Comparison of ENCODE assay signal across 24 cellular contexts in genomic region chr13:79549355-79550106, GRCh38.
DNase-seq lines count a peak whose midpoint lies in the region; ATAC-seq, FAIRE-seq and TF ChIP-seq lines count a peak whose summit lies in the region.
"Had no signal": no experiment of that assay in that cellular context is flagged by ENCODE, and none has a peak within 500 bp of the region (broad histone marks: within the 10 kb centered on the region; RNA-seq: fewer than 3 reads in every experiment).

No MANE protein-coding gene starts in this region.

- peaks cover 17% of the 10 kb centered on the region for H3K4me1 Mint-ChIP-seq in astrocyte (ENCODE audit: low read depth, unreplicated experiment)
- peaks cover 35% of the 10 kb centered on the region for H3K4me1 Mint-ChIP-seq in progenitor cell of endocrine pancreas (ENCODE audit: low read depth)
- peaks cover 8% of the 10 kb centered on the region for H3K4me1 Mint-ChIP-seq in T-helper 2 cell treated with Interferon-gamma antibody and Interleukin-4, amounts not matched to agents 5 μg/mL and 100 μg/mL, for 36 hours (ENCODE audit: low read depth)

- no peak for TF ChIP-seq CTCF in IMR-90 (conservative IDR thresholded peaks at IDR 0.05; ENCODE audit: low read depth, low read length)
- TF ChIP-seq CTCF in astrocyte (IDR thresholded peaks at IDR 0.05; ENCODE audit: insufficient read depth, low read depth, low read length): no peak
- no peak for TF ChIP-seq CTCF in progenitor cell of endocrine pancreas (IDR thresholded peaks at IDR 0.05; ENCODE audit: unreplicated experiment)
- TF ChIP-seq CTCF in GM10248 (IDR thresholded peaks at IDR 0.05; ENCODE audit: control extremely low read depth, extremely low read depth, low read depth, missing control alignments): no peak

- no peaks in the 10 kb centered on the region for H3K27me3 ChIP-seq in IMR-90 (ENCODE audit: control insufficient read depth, insufficient read depth, low read length)
- no peaks in the 10 kb centered on the region for H3K27me3 ChIP-seq in astrocyte (ENCODE audit: insufficient read depth, low read length)
- H3K27me3 ChIP-seq: brain microvascular endothelial cell, hepatocyte, thyroid gland had no signal

- no peak overlapping the region for H3K14ac ChIP-seq in IMR-90 (replicated peaks; ENCODE audit: low read depth, low read length)

- H3K56ac ChIP-seq in IMR-90 (ENCODE audit: extremely low read depth, insufficient read depth, low read length): no peak overlapping the region

- 0 out of 2 replicates have a peak overlapping the region, but pooled peaks have one; percentile 54 for H3K18ac ChIP-seq in IMR-90 (ENCODE audit: low read depth, low read length)

- TF ChIP-seq RAD21 in IMR-90 (IDR thresholded peaks at IDR 0.05; ENCODE audit: low read length): no peak

- WGBS in IMR-90 (ENCODE audit: extremely low coverage in 2 of 2, insufficient read length in 1 of 2), 2 experiments: no CpG with 5 or more reads among the region's 2 CpGs

- H3K9me3 ChIP-seq in IMR-90 (ENCODE audit: control insufficient read depth, insufficient read depth, low read length) (no peaks in the 10 kb centered on the region), astrocyte (ENCODE audit: insufficient read depth, low read depth, low read length) (no peaks in the 10 kb centered on the region)
- H3K9me3 ChIP-seq: psoas muscle, thyroid gland had no signal

- H3K9me1 ChIP-seq in IMR-90 (ENCODE audit: insufficient read depth, low read length): no peaks in the 10 kb centered on the region

- no peaks in the 10 kb centered on the region for H3K79me1 ChIP-seq in IMR-90 (ENCODE audit: low read depth in 1 of 2, low read length in 2 of 2)

- no TSS peak for BruUV-seq in IMR-90 (replicated peaks; lab: Mats Ljungman, UMichigan)

- POLR2A ChIA-PET in IMR-90 (lab: Charles Lee; ENCODE audit: unreplicated experiment) (no interaction called here), GM10248 (lab: Yijun Ruan, JAX) (no interaction called here)

- H3K4me3 Mint-ChIP-seq in astrocyte (ENCODE audit: unreplicated experiment): no peak overlapping the region
- H3K4me3 Mint-ChIP-seq in progenitor cell of endocrine pancreas (ENCODE audit: low read depth): no peak overlapping the region
- no peak overlapping the region for H3K4me3 Mint-ChIP-seq in T-helper 2 cell treated with Interferon-gamma antibody and Interleukin-4, amounts not matched to agents 5 μg/mL and 100 μg/mL, for 36 hours
- H3K4me3 Mint-ChIP-seq: activated CD4-positive, alpha-beta T cell treated with anti-CD3 and anti-CD28 coated beads for 36 hours; activated naive CD4-positive, alpha-beta T cell treated with anti-CD3 and anti-CD28 coated beads, Interleukin-2, amount 50 U/mL, for 24 hours; CD4-positive, CD25-positive, alpha-beta regulatory T cell; natural killer cell treated with Interleukin-12 subunit alpha and Interleukin-12 subunit beta and Interleukin-15 and Interleukin-18, amount 100 ng/mL, for 72 hours had no signal

- TF ChIP-seq POLR2A in IMR-90 (IDR thresholded peaks at IDR 0.05; ENCODE audit: low read depth, low read length): no peak

- no peak overlapping the region for H2BK5ac ChIP-seq in IMR-90 (ENCODE audit: low read depth, low read length, poor library complexity, severe bottlenecking)

- no peak overlapping the region for H2AK9ac ChIP-seq in IMR-90 (replicated peaks; ENCODE audit: low read depth, low read length, poor library complexity)

- H4K91ac ChIP-seq in IMR-90 (ENCODE audit: insufficient read depth, low read depth, low read length): no peak overlapping the region

- H4K20me1 ChIP-seq in IMR-90 (ENCODE audit: insufficient read depth, low read length) (no peaks in the 10 kb centered on the region), astrocyte (ENCODE audit: insufficient read depth, low read length) (no peaks in the 10 kb centered on the region)

- no peak overlapping the region for H3K9ac ChIP-seq in IMR-90 (ENCODE audit: low read depth, low read length)
- H3K9ac ChIP-seq in astrocyte (ENCODE audit: low read length): no peak overlapping the region

- H3K4me1 ChIP-seq in IMR-90 (ENCODE audit: control insufficient read depth, insufficient read depth, low read length): peaks cover 2% of the 10 kb centered on the region; the same call in 1 of the 2 replicates
- H3K4me1 ChIP-seq in astrocyte (ENCODE audit: insufficient read depth, low read length): peaks cover 2% of the 10 kb centered on the region
- H3K4me1 ChIP-seq: psoas muscle, thyroid gland had no signal

- H3K4me3 ChIP-seq in IMR-90 (ENCODE audit: insufficient read depth, low read depth, low read length) (no peak overlapping the region), astrocyte (ENCODE audit: insufficient read depth, low read depth, low read length) (no peak overlapping the region)
- H3K4me3 ChIP-seq: coronary artery, hepatocyte, lung, psoas muscle, skin epidermis, thyroid gland had no signal

- H3K9me3 Mint-ChIP-seq in astrocyte (ENCODE audit: unreplicated experiment) (no peaks in the 10 kb centered on the region), progenitor cell of endocrine pancreas (ENCODE audit: low read depth) (no peaks in the 10 kb centered on the region)
- no peaks in the 10 kb centered on the region for H3K9me3 Mint-ChIP-seq in T-helper 2 cell treated with Interferon-gamma antibody and Interleukin-4, amounts not matched to agents 5 μg/mL and 100 μg/mL, for 36 hours
- H3K9me3 Mint-ChIP-seq: activated naive CD4-positive, alpha-beta T cell treated with anti-CD3 and anti-CD28 coated beads, Interleukin-2, amount 50 U/mL, for 24 hours; CD4-positive, CD25-positive, alpha-beta regulatory T cell; natural killer cell treated with Interleukin-12 subunit alpha and Interleukin-12 subunit beta and Interleukin-15 and Interleukin-18, amount 100 ng/mL, for 72 hours had no signal

- H4K5ac ChIP-seq in IMR-90 (ENCODE audit: low read depth, low read length): peak overlapping the region; percentile 51; the same call in 1 of the 2 replicates

- dilution Hi-C loops in IMR-90 (cut with HindIII; ENCODE audit: low sequenced_read_pairs, unreplicated experiment): loop anchor here (25.0 kb wide), 1 partner anchor 112 kb away; no protein-coding TSS in a partner anchor

- H2BK15ac ChIP-seq in IMR-90 (ENCODE audit: low read depth, low read length): no peak overlapping the region

- H3K36me3 ChIP-seq in IMR-90 (ENCODE audit: control insufficient read depth, insufficient read depth, low read length) (no peaks in the 10 kb centered on the region), astrocyte (ENCODE audit: insufficient read depth, low read length) (no peaks in the 10 kb centered on the region)
- H3K36me3 ChIP-seq: thyroid gland had no signal

- no peak overlapping the region for H3K4ac ChIP-seq in IMR-90 (ENCODE audit: low read depth, low read length)

- FAIRE-seq in astrocyte (lab: Jason Lieb, UNC): no peak
- FAIRE-seq: GM12892 had no signal

- H3K27me3 Mint-ChIP-seq in astrocyte (ENCODE audit: low read depth, unreplicated experiment) (no peaks in the 10 kb centered on the region), progenitor cell of endocrine pancreas (no peaks in the 10 kb centered on the region)
- H3K27me3 Mint-ChIP-seq in T-helper 2 cell treated with Interferon-gamma antibody and Interleukin-4, amounts not matched to agents 5 μg/mL and 100 μg/mL, for 36 hours (ENCODE audit: low read depth): no peaks in the 10 kb centered on the region
- H3K27me3 Mint-ChIP-seq: activated CD4-positive, alpha-beta T cell treated with anti-CD3 and anti-CD28 coated beads for 36 hours; activated naive CD4-positive, alpha-beta T cell treated with anti-CD3 and anti-CD28 coated beads, Interleukin-2, amount 50 U/mL, for 24 hours; CD4-positive, CD25-positive, alpha-beta regulatory T cell; natural killer cell treated with Interleukin-12 subunit alpha and Interleukin-12 subunit beta and Interleukin-15 and Interleukin-18, amount 100 ng/mL, for 72 hours had no signal

- H2AK5ac ChIP-seq in IMR-90 (ENCODE audit: low read depth, low read length): no peak overlapping the region

- peak; percentile 38 for DNase-seq in IMR-90
- peak; percentile 57 for DNase-seq in astrocyte (ENCODE audit: low read depth)
- DNase-seq in hepatic stellate cell (ENCODE audit: low spot score): peak; percentile 2
- no peak for DNase-seq in progenitor cell of endocrine pancreas (ENCODE audit: low spot score, unreplicated experiment)
- DNase-seq in T-helper 2 cell treated with Interferon-gamma antibody and Interleukin-4, amounts not matched to agents 5 μg/mL and 100 μg/mL, for 36 hours (ENCODE audit: low spot score): no peak
- DNase-seq in DMS53 (lab: John Stamatoyannopoulos, UW): no peak
- DNase-seq in GM10248 (ENCODE audit: extremely low spot score): no peak
- DNase-seq: activated CD4-positive, alpha-beta T cell treated with anti-CD3 and anti-CD28 coated beads for 36 hours; brain microvascular endothelial cell; CD4-positive, CD25-positive, alpha-beta regulatory T cell; islet precursor cell; NCI-H2107; NCI-H510A treated with DMSO at 0.1 percent for 48 hours; psoas muscle; stimulated activated naive CD4-positive, alpha-beta T cell; thyroid gland had no signal

- H2BK20ac ChIP-seq in IMR-90 (ENCODE audit: low read depth, low read length): no peak overlapping the region

- CTCF ChIA-PET in IMR-90 (lab: Yijun Ruan, JAX): no interaction called here
- CTCF ChIA-PET in GM10248 (lab: Yijun Ruan, JAX): interaction anchor here (1.2 kb wide), 1 partner anchor 8 kb away, joined by 3 read pairs; no protein-coding TSS in a partner anchor

- no peaks in the 10 kb centered on the region for H3K79me2 ChIP-seq in astrocyte (ENCODE audit: insufficient read depth, low read length)
- H3K79me2 ChIP-seq: hepatocyte had no signal

- H3K36me3 Mint-ChIP-seq in astrocyte (ENCODE audit: low read depth, unreplicated experiment) (no peaks in the 10 kb centered on the region), progenitor cell of endocrine pancreas (ENCODE audit: insufficient read depth) (peaks cover 14% of the 10 kb centered on the region)
- peaks cover 29% of the 10 kb centered on the region for H3K36me3 Mint-ChIP-seq in T-helper 2 cell treated with Interferon-gamma antibody and Interleukin-4, amounts not matched to agents 5 μg/mL and 100 μg/mL, for 36 hours (ENCODE audit: low read depth)
- H3K36me3 Mint-ChIP-seq: natural killer cell treated with Interleukin-12 subunit alpha and Interleukin-12 subunit beta and Interleukin-15 and Interleukin-18, amount 100 ng/mL, for 72 hours had no signal

- no peak overlapping the region for H3K23ac ChIP-seq in IMR-90 (ENCODE audit: low read depth, low read length)

- H3K4me2 ChIP-seq in IMR-90 (ENCODE audit: low read depth, low read length) (peak overlapping the region; percentile 26; the same call in 1 of the 2 replicates), astrocyte (ENCODE audit: low read length) (no peak overlapping the region)
- H3K4me2 ChIP-seq: hepatocyte had no signal

- ATAC-seq in IMR-90 (ENCODE audit: low read depth) (peak; percentile 92), GM21737 (IDR thresholded peaks at IDR 0.05; ENCODE audit: unreplicated experiment) (no peak)
- ATAC-seq: activated CD4-positive, alpha-beta T cell treated with anti-CD3 and anti-CD28 coated beads for 36 hours; natural killer cell treated with Interleukin-12 subunit alpha and Interleukin-12 subunit beta and Interleukin-15 and Interleukin-18, amount 100 ng/mL, for 72 hours; psoas muscle had no signal

- H3K27ac Mint-ChIP-seq in astrocyte (ENCODE audit: unreplicated experiment) (peak overlapping the region; percentile 76), progenitor cell of endocrine pancreas (peak overlapping the region; percentile 94)
- H3K27ac Mint-ChIP-seq in T-helper 2 cell treated with Interferon-gamma antibody and Interleukin-4, amounts not matched to agents 5 μg/mL and 100 μg/mL, for 36 hours: no peak overlapping the region
- H3K27ac Mint-ChIP-seq: activated CD4-positive, alpha-beta T cell treated with anti-CD3 and anti-CD28 coated beads for 36 hours; activated naive CD4-positive, alpha-beta T cell treated with anti-CD3 and anti-CD28 coated beads, Interleukin-2, amount 50 U/mL, for 24 hours; CD4-positive, CD25-positive, alpha-beta regulatory T cell; natural killer cell treated with Interleukin-12 subunit alpha and Interleukin-12 subunit beta and Interleukin-15 and Interleukin-18, amount 100 ng/mL, for 72 hours had no signal

- no peak overlapping the region for H4K8ac ChIP-seq in IMR-90 (ENCODE audit: low read depth in 2 of 2, low read length in 2 of 2)

- intact Hi-C loops in IMR-90 (cut with micrococcal nuclease): loop anchor here (1.0 to 10.0 kb wide), 4 partner anchors 225 to 1468 kb away; no protein-coding TSS in a partner anchor

- H2BK120ac ChIP-seq in IMR-90 (ENCODE audit: low read depth, low read length): no peak overlapping the region

- in situ Hi-C loops in IMR-90 (cut with MboI; ENCODE audit: low sequenced_read_pairs): loop anchor here (25.0 kb wide), 1 partner anchor 813 kb away; no protein-coding TSS in a partner anchor

- no peak overlapping the region for H3K27ac ChIP-seq in IMR-90 (ENCODE audit: insufficient read depth, low read length)
- H3K27ac ChIP-seq in astrocyte (ENCODE audit: low read depth, low read length): no peak overlapping the region
- H3K27ac ChIP-seq: brain microvascular endothelial cell, coronary artery, hepatocyte, psoas muscle, skin epidermis, thyroid gland had no signal

- no peak overlapping the region for H2AFZ ChIP-seq in IMR-90 (replicated peaks; ENCODE audit: low read length, poor library complexity)
- no peak overlapping the region for H2AFZ ChIP-seq in astrocyte (ENCODE audit: low read depth, low read length)
- H2AFZ ChIP-seq: hepatocyte had no signal

Comparison
In these comparisons a context has a peak if more than half of its experiments do, and no peak if none do; other contexts are left out.
1. DNase-seq: peak in IMR-90 (single experiment), astrocyte (single experiment) and hepatic stellate cell (single experiment); none in progenitor cell of endocrine pancreas (single experiment), T-helper 2 cell treated with Interferon-gamma antibody and Interleukin-4, amounts not matched to agents 5 μg/mL and 100 μg/mL, for 36 hours (single experiment), DMS53 (single experiment) and GM10248 (single experiment).